In genomic region chr1:11479375-11479979, GRCh38 we compare ENCODE assay signal across 8 cellular contexts. TPM values are rescaled to one million over a fixed set of nuclear protein-coding genes. Genes with fewer than 3 reads are reported as not detected.
DNase-seq lines count a peak whose midpoint lies in the region; ATAC-seq, FAIRE-seq and TF ChIP-seq lines count a peak whose summit lies in the region.

No MANE protein-coding gene starts in this region.

- H3K4me3 ChIP-seq in iPS-11a (ENCODE audit: low read depth, low read length) (peak overlapping the region; percentile 65), suprapubic skin (peak overlapping the region; percentile 52)

- H3K4me1 ChIP-seq in suprapubic skin, result peaks cover 16% of the 10 kb centered on the region

- H3K4me1 Mint-ChIP-seq in activated CD4-positive, alpha-beta T cell treated with anti-CD3 and anti-CD28 coated beads, Interleukin-2, amount 10 ng/mL, durations not matched to agents 24 days and 14 days, result peaks cover 6% of the 10 kb centered on the region
- peaks cover 9% of the 10 kb centered on the region for H3K4me1 Mint-ChIP-seq in activated CD8-positive, alpha-beta T cell treated with anti-CD3 and anti-CD28 coated beads for 36 hours (ENCODE audit: low read depth)

- TF ChIP-seq EP300 in suprapubic skin (IDR thresholded peaks at IDR 0.05), result no peak

- intact Hi-C loops in activated CD4-positive, alpha-beta T cell treated with anti-CD3 and anti-CD28 coated beads, Interleukin-2, amount 10 ng/mL, durations not matched to agents 24 days and 14 days (cut with micrococcal nuclease), result loop anchor here (10.0 kb wide), 1 partner anchor 235 kb away; no protein-coding TSS in a partner anchor
- intact Hi-C loops in activated CD8-positive, alpha-beta T cell treated with anti-CD3 and anti-CD28 coated beads for 36 hours (cut with micrococcal nuclease), result loop anchor here (10.0 kb wide), 1 partner anchor 165 kb away; no protein-coding TSS in a partner anchor

- no peak for TF ChIP-seq POLR2A in suprapubic skin (IDR thresholded peaks at IDR 0.05)

- DNase-seq in activated CD4-positive, alpha-beta T cell treated with anti-CD3 and anti-CD28 coated beads, Interleukin-2, amount 10 ng/mL, durations not matched to agents 24 days and 14 days, result peak; percentile 58
- no peak for DNase-seq in activated CD4-positive, alpha-beta T cell treated with anti-CD3 and anti-CD28 coated beads for 4 hours
- no peak for DNase-seq in activated CD8-positive, alpha-beta T cell treated with anti-CD3 and anti-CD28 coated beads for 36 hours
- DNase-seq in suprapubic skin (ENCODE audit: low spot score in 2 of 2) (no peak), left lobe of liver (ENCODE audit: low spot score) (no peak), CD1c-positive myeloid dendritic cell (ENCODE audit: extremely low spot score) (no peak), frontal cortex (ENCODE audit: low spot score in 2 of 2) (no peak)

- no peaks in the 10 kb centered on the region for H3K9me3 ChIP-seq in suprapubic skin

- H3K27ac Mint-ChIP-seq in activated CD4-positive, alpha-beta T cell treated with anti-CD3 and anti-CD28 coated beads, Interleukin-2, amount 10 ng/mL, durations not matched to agents 24 days and 14 days, result no peak overlapping the region
- H3K27ac Mint-ChIP-seq in activated CD8-positive, alpha-beta T cell treated with anti-CD3 and anti-CD28 coated beads for 36 hours, result no peak overlapping the region

- CTCF ChIA-PET in activated CD8-positive, alpha-beta T cell treated with anti-CD3 and anti-CD28 coated beads for 36 hours (lab: Charles Lee), result interaction anchor here (0.6 to 2.1 kb wide), 8 partner anchors 9 to 239 kb away, joined by 3 to 9 read pairs (median 3); no protein-coding TSS in a partner anchor

- POLR2A ChIA-PET in activated CD8-positive, alpha-beta T cell treated with anti-CD3 and anti-CD28 coated beads for 36 hours (lab: Charles Lee), result no interaction called here

- FAIRE-seq in frontal cortex (lab: Jason Lieb, UNC), result no peak

- no peaks in the 10 kb centered on the region for H3K36me3 Mint-ChIP-seq in activated CD4-positive, alpha-beta T cell treated with anti-CD3 and anti-CD28 coated beads, Interleukin-2, amount 10 ng/mL, durations not matched to agents 24 days and 14 days (ENCODE audit: low read depth)
- H3K36me3 Mint-ChIP-seq in activated CD8-positive, alpha-beta T cell treated with anti-CD3 and anti-CD28 coated beads for 36 hours (ENCODE audit: low read depth), result no peaks in the 10 kb centered on the region

- no peaks in the 10 kb centered on the region for H3K36me3 ChIP-seq in suprapubic skin

- no peaks in the 10 kb centered on the region for H3K9me3 Mint-ChIP-seq in activated CD4-positive, alpha-beta T cell treated with anti-CD3 and anti-CD28 coated beads, Interleukin-2, amount 10 ng/mL, durations not matched to agents 24 days and 14 days
- H3K9me3 Mint-ChIP-seq in activated CD8-positive, alpha-beta T cell treated with anti-CD3 and anti-CD28 coated beads for 36 hours, result no peaks in the 10 kb centered on the region

- 0% methylated on average over 28 of the region's 52 CpGs for WGBS in suprapubic skin

- no peak for TF ChIP-seq CTCF in activated CD8-positive, alpha-beta T cell treated with anti-CD3 and anti-CD28 coated beads for 36 hours (IDR thresholded peaks at IDR 0.05)
- TF ChIP-seq CTCF in suprapubic skin (IDR thresholded peaks at IDR 0.05), result no peak

- peak overlapping the region; percentile 60 for H3K4me3 Mint-ChIP-seq in activated CD4-positive, alpha-beta T cell treated with anti-CD3 and anti-CD28 coated beads, Interleukin-2, amount 10 ng/mL, durations not matched to agents 24 days and 14 days
- peak overlapping the region; percentile 56 for H3K4me3 Mint-ChIP-seq in activated CD8-positive, alpha-beta T cell treated with anti-CD3 and anti-CD28 coated beads for 36 hours

- no peak for ATAC-seq in activated CD8-positive, alpha-beta T cell treated with anti-CD3 and anti-CD28 coated beads for 36 hours
- no peak for ATAC-seq in left lobe of liver

- H3K27me3 ChIP-seq in suprapubic skin, result peaks cover 96% of the 10 kb centered on the region

- H3K27me3 Mint-ChIP-seq in activated CD4-positive, alpha-beta T cell treated with anti-CD3 and anti-CD28 coated beads, Interleukin-2, amount 10 ng/mL, durations not matched to agents 24 days and 14 days, result peaks cover 31% of the 10 kb centered on the region
- H3K27me3 Mint-ChIP-seq in activated CD8-positive, alpha-beta T cell treated with anti-CD3 and anti-CD28 coated beads for 36 hours, result peaks cover 36% of the 10 kb centered on the region

- no peak overlapping the region for H3K27ac ChIP-seq in suprapubic skin

RNA-seq across cellular contexts. Expression of gene DISP3, which starts 0.5 kb away (rescaled TPM):
- 0.23 and 0.31 TPM in 2 replicates for total RNA-seq in activated CD4-positive, alpha-beta T cell treated with anti-CD3 and anti-CD28 coated beads, Interleukin-2, amount 10 ng/mL, durations not matched to agents 24 days and 14 days
- total RNA-seq in activated CD8-positive, alpha-beta T cell treated with anti-CD3 and anti-CD28 coated beads for 36 hours, result under 1 TPM; 0.63 to 0.65 TPM
- total RNA-seq in suprapubic skin (not detected), left lobe of liver (not detected), frontal cortex (12.2 TPM)
